ENCODE assay signal across 1 cellular context in genomic region chr1:19786988-19787423, GRCh38.
TF ChIP-seq lines count a peak whose summit lies in the region.

No MANE protein-coding gene starts in this region.

TF ChIP-seq in H1, 55 proteins besides CTCF, POLR2A, EP300 and RAD21:
- TF ChIP-seq CTBP2 (IDR thresholded peaks at IDR 0.05; ENCODE audit: borderline replicate concordance, insufficient read depth, insufficient read length, low read length) (no peak), KDM1A (IDR thresholded peaks at IDR 0.05; ENCODE audit: borderline replicate concordance, low read length) (no peak), ATF3 (IDR thresholded peaks at IDR 0.05; ENCODE audit: insufficient read depth, low read depth, low read length) (no peak), GTF2F1 (IDR thresholded peaks at IDR 0.05; ENCODE audit: borderline replicate concordance, low read depth, low read length) (no peak), EGR1 (IDR thresholded peaks at IDR 0.05; ENCODE audit: borderline replicate concordance, low read depth, low read length) (no peak), TCF12 (IDR thresholded peaks at IDR 0.05; ENCODE audit: low read depth, low read length) (no peak), RBBP5 (IDR thresholded peaks at IDR 0.05; ENCODE audit: borderline replicate concordance, low read depth, low read length) (peak; percentile 92; the same call in 1 of the 2 replicates), SAP30 (IDR thresholded peaks at IDR 0.05; ENCODE audit: insufficient read depth, insufficient replicate concordance, low read length) (no peak), POLR2AphosphoS5 (IDR thresholded peaks at IDR 0.05; ENCODE audit: low read depth, low read length) (no peak), RXRA (IDR thresholded peaks at IDR 0.05; ENCODE audit: insufficient read depth, low read depth, low read length) (no peak), ASH2L (IDR thresholded peaks at IDR 0.05; ENCODE audit: low read length) (peak; percentile 68), MAX (IDR thresholded peaks at IDR 0.05) (peak; percentile 60; the same call in 1 of the 2 replicates), JUND (IDR thresholded peaks at IDR 0.05; ENCODE audit: low read length) (no peak), TAF7 (optimal IDR thresholded peaks at IDR 0.05; ENCODE audit: borderline replicate concordance, low read depth, low read length) (no peak), RFX5 (IDR thresholded peaks at IDR 0.05; ENCODE audit: borderline replicate concordance, low read depth, low read length) (no peak), SP1 (IDR thresholded peaks at IDR 0.05; ENCODE audit: low read depth, low read length) (peak; percentile 90), POU5F1 (IDR thresholded peaks at IDR 0.05; ENCODE audit: low read depth, low read length) (0 out of 2 replicates have a peak, but pooled peaks have one; percentile 58), BCL11A (IDR thresholded peaks at IDR 0.05; ENCODE audit: low read depth in 2 of 2, low read length in 2 of 2) (peak; percentile 50 to 64), HDAC2 (IDR thresholded peaks at IDR 0.05; ENCODE audit: borderline replicate concordance in 1 of 2, low read depth in 2 of 2, low read length in 2 of 2) (no peak), GABPA (IDR thresholded peaks at IDR 0.05; ENCODE audit: borderline replicate concordance, insufficient read depth, low read length) (no peak), NANOG (IDR thresholded peaks at IDR 0.05; ENCODE audit: insufficient read depth, low read depth, low read length, poor library complexity, severe bottlenecking) (no peak), CHD1 (IDR thresholded peaks at IDR 0.05; ENCODE audit: low read depth, low read length) (no peak), SP4 (IDR thresholded peaks at IDR 0.05; ENCODE audit: low read length) (no peak), E2F6 (IDR thresholded peaks at IDR 0.05) (no peak; the same call in 1 of the 2 replicates), HDAC6 (IDR thresholded peaks at IDR 0.05; ENCODE audit: low read depth, low read length) (no peak), KDM5A (IDR thresholded peaks at IDR 0.05; ENCODE audit: low read length) (no peak), KDM4A (IDR thresholded peaks at IDR 0.05; ENCODE audit: low read depth, low read length, severe bottlenecking) (no peak), CEBPB (IDR thresholded peaks at IDR 0.05; ENCODE audit: low read depth, low read length) (no peak), SUZ12 (IDR thresholded peaks at IDR 0.05; ENCODE audit: low read length) (no peak), SP2 (IDR thresholded peaks at IDR 0.05; ENCODE audit: low read length) (no peak), USF2 (IDR thresholded peaks at IDR 0.05; ENCODE audit: low read length) (no peak), CBX5 (IDR thresholded peaks at IDR 0.05; ENCODE audit: low read depth, low read length) (no peak), RNF2 (IDR thresholded peaks at IDR 0.05; ENCODE audit: borderline replicate concordance, low read depth, low read length, missing control alignments, poor library complexity, severe bottlenecking) (no peak), FOSL1 (IDR thresholded peaks at IDR 0.05; ENCODE audit: insufficient read depth, low read depth, low read length) (no peak), EZH2 (IDR thresholded peaks at IDR 0.05; ENCODE audit: low read depth, low read length, severe bottlenecking) (no peak), SIN3A (conservative IDR thresholded peaks at IDR 0.05 in 1 of 2, IDR thresholded peaks at IDR 0.05 in 1 of 2; ENCODE audit: low read depth in 1 of 2, low read length in 2 of 2) (no peak), TAF1 (IDR thresholded peaks at IDR 0.05; ENCODE audit: low read depth, low read length) (peak; percentile 51; the same call in 1 of the 2 replicates), NRF1 (IDR thresholded peaks at IDR 0.05; ENCODE audit: low read depth, low read length) (no peak)
TF ChIP-seq in H1: peak in this region for 7.
